ENCODE assay signal across 10 cellular contexts in genomic region chr4:20292739-20293138, GRCh38.
ATAC-seq and TF ChIP-seq lines count a peak whose summit lies in the region.
"Had no signal": no experiment of that assay in that cellular context is flagged by ENCODE, and none has a peak within 500 bp of the region (broad histone marks: within the 10 kb centered on the region; RNA-seq: fewer than 3 reads in every experiment).

No MANE protein-coding gene starts in this region.

- peaks cover 6% of the 10 kb centered on the region; the same call in 1 of the 2 replicates for H3K4me1 ChIP-seq in HEK293 (ENCODE audit: control insufficient read depth, insufficient read depth, low read length)
- H3K4me1 ChIP-seq: A549; BE2C; BLaER1; BLaER1 treated with 17β-estradiol and CSF1 and Interleukin-3, amounts not matched to agents 10 nM and 100 nM; Caco-2 had no signal

- no peak for TF ChIP-seq CTCF in HEK293 (tag by site-specific recombination; IDR thresholded peaks at IDR 0.05)

- ATAC-seq in GM21825 (IDR thresholded peaks at IDR 0.05; ENCODE audit: unreplicated experiment) = no peak
- ATAC-seq: A549; CD8-positive, alpha-beta T cell had no signal

- CTCF ChIA-PET in HEK293 (lab: Yijun Ruan, JAX) = no interaction called here

- peaks cover 0 to 14% of the 10 kb centered on the region in 2 experiments; a peak in 1 of 3 replicates for H3K36me3 ChIP-seq in HEK293 (ENCODE audit: control insufficient read depth in 2 of 2, insufficient read depth in 1 of 2, low read length in 2 of 2)
- H3K36me3 ChIP-seq: BE2C; BLaER1; BLaER1 treated with 17β-estradiol and CSF1 and Interleukin-3, amounts not matched to agents 10 nM and 100 nM had no signal

- POLR2A ChIA-PET in HEK293 (lab: Yijun Ruan, JAX) = no interaction called here

- no peak overlapping the region for H3K4me3 ChIP-seq in HEK293 (ENCODE audit: low read depth, low read length)
- H3K4me3 ChIP-seq: A549; BLaER1; BLaER1 treated with 17β-estradiol and CSF1 and Interleukin-3, amounts not matched to agents 10 nM and 100 nM had no signal

- H3K9me3 ChIP-seq in HEK293 (ENCODE audit: control insufficient read depth, insufficient read depth, low read depth, low read length) = no peaks in the 10 kb centered on the region
- H3K9me3 ChIP-seq: A549; BE2C; BLaER1; BLaER1 treated with 17β-estradiol and CSF1 and Interleukin-3, amounts not matched to agents 10 nM and 100 nM; Caco-2 had no signal

- no peak overlapping the region for H3K27ac ChIP-seq in HEK293 (ENCODE audit: extremely low read depth, low read depth, low read length)
- H3K27ac ChIP-seq: 22Rv1; A549; BLaER1; BLaER1 treated with 17β-estradiol and CSF1 and Interleukin-3, amounts not matched to agents 10 nM and 100 nM; C4-2B had no signal

TF ChIP-seq in HEK293, 187 proteins besides CTCF, POLR2A, EP300 and RAD21:
- peak; percentile 76 for TF ChIP-seq ZNF692 (tag by site-specific recombination; IDR thresholded peaks at IDR 0.05)
- TF ChIP-seq ZNF449 (tag by site-specific recombination; IDR thresholded peaks at IDR 0.05) = no peak
- TF ChIP-seq MZF1 (tag by site-specific recombination; IDR thresholded peaks at IDR 0.05; ENCODE audit: borderline replicate concordance) = no peak
- TF ChIP-seq SETDB1 (IDR thresholded peaks at IDR 0.05; ENCODE audit: insufficient read length, low read length) = no peak
- TF ChIP-seq ZFP69B (tag by site-specific recombination; IDR thresholded peaks at IDR 0.05) = peak; percentile 79; the same call in 1 of the 2 replicates
- TF ChIP-seq ZNF362 (tag by site-specific recombination; IDR thresholded peaks at IDR 0.05) = no peak
